ENCODE assay signal across 1 cellular context in the genomic region with DNA sequence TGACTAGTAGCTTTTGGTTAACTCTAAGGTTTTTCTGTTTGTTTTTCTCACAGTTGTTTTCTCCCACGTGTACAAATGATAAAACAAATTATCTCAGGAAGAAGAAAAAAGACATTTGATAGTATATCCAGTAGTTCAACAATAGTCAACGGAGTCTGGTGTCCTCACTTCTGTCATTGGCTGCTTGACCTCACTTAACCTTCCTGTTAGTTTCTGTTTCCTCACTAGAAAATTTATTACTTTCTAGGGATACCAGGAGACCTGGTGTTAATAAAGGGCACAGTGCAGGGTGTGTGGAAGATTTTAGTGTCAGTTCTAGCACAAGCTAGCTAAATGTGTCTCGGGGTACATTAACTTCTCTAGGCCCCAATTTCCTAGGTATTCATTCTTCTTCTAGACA.
TF ChIP-seq lines count a peak whose summit lies in the region.

No MANE protein-coding gene starts in this region.

TF ChIP-seq in K562, 482 proteins besides CTCF, POLR2A, EP300 and RAD21:
- TF ChIP-seq, protein P1, sequence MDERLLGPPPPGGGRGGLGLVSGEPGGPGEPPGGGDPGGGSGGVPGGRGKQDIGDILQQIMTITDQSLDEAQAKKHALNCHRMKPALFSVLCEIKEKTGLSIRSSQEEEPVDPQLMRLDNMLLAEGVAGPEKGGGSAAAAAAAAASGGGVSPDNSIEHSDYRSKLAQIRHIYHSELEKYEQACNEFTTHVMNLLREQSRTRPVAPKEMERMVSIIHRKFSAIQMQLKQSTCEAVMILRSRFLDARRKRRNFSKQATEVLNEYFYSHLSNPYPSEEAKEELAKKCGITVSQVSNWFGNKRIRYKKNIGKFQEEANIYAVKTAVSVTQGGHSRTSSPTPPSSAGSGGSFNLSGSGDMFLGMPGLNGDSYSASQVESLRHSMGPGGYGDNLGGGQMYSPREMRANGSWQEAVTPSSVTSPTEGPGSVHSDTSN (CRISPR knock-in tag; IDR thresholded peaks at IDR 0.05; ENCODE audit: low read depth): no peak
- TF ChIP-seq, protein P1 (tag; conservative IDR thresholded peaks at IDR 0.05; ENCODE audit: low read depth): 0 out of 2 replicates have a peak, but pooled peaks have one; percentile 17
- TF ChIP-seq ZNF184 (CRISPR knock-in tag; IDR thresholded peaks at IDR 0.05): no peak
